Comparison of ENCODE assay signal across 25 cellular contexts in genomic region chr1:153366261-153366660, GRCh38. TPM values are rescaled to one million over a fixed set of nuclear protein-coding genes. Genes with fewer than 3 reads are reported as not detected.
"Had no signal": no experiment of that assay in that cellular context is flagged by ENCODE, and none has a peak within 500 bp of the region (broad histone marks: within the 10 kb centered on the region; RNA-seq: fewer than 3 reads in every experiment).

No MANE protein-coding gene starts in this region.

- H3K36me3 Mint-ChIP-seq: activated CD8-positive, alpha-beta memory T cell treated with anti-CD3 and anti-CD28 coated beads, Interleukin-2, amount 10 ng/mL, durations not matched to agents 7 days and 5 days; activated naive CD4-positive, alpha-beta T cell treated with anti-CD3 and anti-CD28 coated beads, Interleukin-2, amount 50 U/mL, for 24 hours; T-cell had no signal

- H3K4me3 Mint-ChIP-seq: activated CD8-positive, alpha-beta memory T cell treated with anti-CD3 and anti-CD28 coated beads, Interleukin-2, amount 10 ng/mL, durations not matched to agents 7 days and 5 days; activated naive CD4-positive, alpha-beta T cell treated with anti-CD3 and anti-CD28 coated beads, Interleukin-2, amount 50 U/mL, for 24 hours; activated T-cell treated with anti-CD3 and anti-CD28 coated beads, Interleukin-2, amount 50 U/mL, for 24 hours; activated T-helper 1 cell treated with anti-CD3 and anti-CD28 coated beads, Interleukin-12 subunit alpha, Interleukin-12 subunit beta, Interleukin-2, Interleukin-4 antibody, amounts not matched to agents 30 ng/mL and 10 ng/mL and 1 ng/mL, durations not matched to agents 14 hours and 24 hours and 36 hours; T-cell had no signal

- H3K27ac ChIP-seq: SK-N-MC had no signal

- H3K27me3 Mint-ChIP-seq: activated naive CD4-positive, alpha-beta T cell treated with anti-CD3 and anti-CD28 coated beads, Interleukin-2, amount 50 U/mL, for 24 hours had no signal

- H3K9me3 Mint-ChIP-seq: activated naive CD4-positive, alpha-beta T cell treated with anti-CD3 and anti-CD28 coated beads, Interleukin-2, amount 50 U/mL, for 24 hours; activated T-cell treated with anti-CD3 and anti-CD28 coated beads, Interleukin-2, amount 50 U/mL, for 24 hours; activated T-helper 1 cell treated with anti-CD3 and anti-CD28 coated beads, Interleukin-12 subunit alpha, Interleukin-12 subunit beta, Interleukin-2, Interleukin-4 antibody, amounts not matched to agents 30 ng/mL and 10 ng/mL and 1 ng/mL, durations not matched to agents 14 hours and 24 hours and 36 hours; T-cell had no signal

- H3K4me3 ChIP-seq: SK-N-MC had no signal

- H3K27ac Mint-ChIP-seq: activated CD8-positive, alpha-beta memory T cell treated with anti-CD3 and anti-CD28 coated beads, Interleukin-2, amount 10 ng/mL, durations not matched to agents 7 days and 5 days; activated naive CD4-positive, alpha-beta T cell treated with anti-CD3 and anti-CD28 coated beads, Interleukin-2, amount 50 U/mL, for 24 hours; activated T-cell treated with anti-CD3 and anti-CD28 coated beads, Interleukin-2, amount 50 U/mL, for 24 hours; activated T-helper 1 cell treated with anti-CD3 and anti-CD28 coated beads, Interleukin-12 subunit alpha, Interleukin-12 subunit beta, Interleukin-2, Interleukin-4 antibody, amounts not matched to agents 30 ng/mL and 10 ng/mL and 1 ng/mL, durations not matched to agents 14 hours and 24 hours and 36 hours; T-cell had no signal

- DNase-seq: activated CD4-positive, alpha-beta T cell treated with anti-CD3 and anti-CD28 coated beads for 48 hours; activated CD4-positive, alpha-beta T cell treated with anti-CD3 and anti-CD28 coated beads, Interleukin-2, amount 50 U/mL, for 48 hours; activated CD8-positive, alpha-beta memory T cell treated with anti-CD3 and anti-CD28 coated beads, Interleukin-2, amount 10 ng/mL, durations not matched to agents 7 days and 5 days; activated effector memory CD4-positive, alpha-beta T cell treated with Interleukin-2 at 50 U/mL for 16 hours; activated naive CD4-positive, alpha-beta T cell; activated T-cell treated with anti-CD3 and anti-CD28 coated beads, Interleukin-2, amount 50 U/mL, for 24 hours; aorta; Karpas-422; MM.1S; NCI-H1105; NCI-H1436; NCI-H187 treated with DMSO at 0.1 percent for 48 hours; NCI-H2081 treated with DMSO at 0.1 percent for 48 hours; NCI-H446; NCI-H524; RPMI8226; T-cell had no signal

- H3K4me1 Mint-ChIP-seq: activated CD8-positive, alpha-beta memory T cell treated with anti-CD3 and anti-CD28 coated beads, Interleukin-2, amount 10 ng/mL, durations not matched to agents 7 days and 5 days; activated naive CD4-positive, alpha-beta T cell treated with anti-CD3 and anti-CD28 coated beads, Interleukin-2, amount 50 U/mL, for 24 hours; T-cell had no signal

- ATAC-seq: activated CD4-positive, CD25-positive, alpha-beta regulatory T cell treated with anti-CD3 and anti-CD28 coated beads, Interleukin-2, amount 50 U/mL, for 24 hours; activated CD8-positive, alpha-beta memory T cell treated with anti-CD3 and anti-CD28 coated beads, Interleukin-2, amount 10 ng/mL, durations not matched to agents 7 days and 5 days; Panc1; Right ventricle myocardium inferior; T-cell had no signal

RNA-seq across cellular contexts. Expression of gene S100A9, which starts 8.6 kb away (rescaled TPM):
- total RNA-seq: activated CD8-positive, alpha-beta memory T cell treated with anti-CD3 and anti-CD28 coated beads, Interleukin-2, amount 10 ng/mL, durations not matched to agents 7 days and 5 days; activated T-helper 1 cell treated with anti-CD3 and anti-CD28 coated beads, Interleukin-12 subunit alpha, Interleukin-12 subunit beta, Interleukin-2, Interleukin-4 antibody, amounts not matched to agents 30 ng/mL and 10 ng/mL and 1 ng/mL, durations not matched to agents 14 hours and 24 hours and 36 hours; T-helper 2 cell treated with Interferon-gamma antibody and Interleukin-4, amounts not matched to agents 100 ng/mL and 5 ng/mL, for 36 hours had no signal

RNA-seq across cellular contexts. Expression of gene S100A12, which starts 9.2 kb away (rescaled TPM):
- total RNA-seq: activated CD8-positive, alpha-beta memory T cell treated with anti-CD3 and anti-CD28 coated beads, Interleukin-2, amount 10 ng/mL, durations not matched to agents 7 days and 5 days; activated T-helper 1 cell treated with anti-CD3 and anti-CD28 coated beads, Interleukin-12 subunit alpha, Interleukin-12 subunit beta, Interleukin-2, Interleukin-4 antibody, amounts not matched to agents 30 ng/mL and 10 ng/mL and 1 ng/mL, durations not matched to agents 14 hours and 24 hours and 36 hours; bronchial epithelial cell; T-helper 2 cell treated with Interferon-gamma antibody and Interleukin-4, amounts not matched to agents 100 ng/mL and 5 ng/mL, for 36 hours had no signal

RNA-seq across cellular contexts. Expression of gene PGLYRP4, which starts 17.6 kb away (rescaled TPM):
- total RNA-seq: activated CD8-positive, alpha-beta memory T cell treated with anti-CD3 and anti-CD28 coated beads, Interleukin-2, amount 10 ng/mL, durations not matched to agents 7 days and 5 days; activated T-helper 1 cell treated with anti-CD3 and anti-CD28 coated beads, Interleukin-12 subunit alpha, Interleukin-12 subunit beta, Interleukin-2, Interleukin-4 antibody, amounts not matched to agents 30 ng/mL and 10 ng/mL and 1 ng/mL, durations not matched to agents 14 hours and 24 hours and 36 hours; aorta; bronchial epithelial cell; Right ventricle myocardium inferior; T-cell; T-helper 2 cell treated with Interferon-gamma antibody and Interleukin-4, amounts not matched to agents 100 ng/mL and 5 ng/mL, for 36 hours had no signal
- polyA plus RNA-seq: aorta had no signal

RNA-seq across cellular contexts. Expression of gene S100A8, which starts 24.6 kb away (rescaled TPM):
- total RNA-seq: activated CD8-positive, alpha-beta memory T cell treated with anti-CD3 and anti-CD28 coated beads, Interleukin-2, amount 10 ng/mL, durations not matched to agents 7 days and 5 days; activated T-helper 1 cell treated with anti-CD3 and anti-CD28 coated beads, Interleukin-12 subunit alpha, Interleukin-12 subunit beta, Interleukin-2, Interleukin-4 antibody, amounts not matched to agents 30 ng/mL and 10 ng/mL and 1 ng/mL, durations not matched to agents 14 hours and 24 hours and 36 hours; T-helper 2 cell treated with Interferon-gamma antibody and Interleukin-4, amounts not matched to agents 100 ng/mL and 5 ng/mL, for 36 hours had no signal

RNA-seq across cellular contexts. Expression of gene S100A7A, which starts 50.1 kb away (rescaled TPM):
- total RNA-seq: activated CD8-positive, alpha-beta memory T cell treated with anti-CD3 and anti-CD28 coated beads, Interleukin-2, amount 10 ng/mL, durations not matched to agents 7 days and 5 days; activated T-helper 1 cell treated with anti-CD3 and anti-CD28 coated beads, Interleukin-12 subunit alpha, Interleukin-12 subunit beta, Interleukin-2, Interleukin-4 antibody, amounts not matched to agents 30 ng/mL and 10 ng/mL and 1 ng/mL, durations not matched to agents 14 hours and 24 hours and 36 hours; aorta; bronchial epithelial cell; Right ventricle myocardium inferior; T-cell; T-helper 2 cell treated with Interferon-gamma antibody and Interleukin-4, amounts not matched to agents 100 ng/mL and 5 ng/mL, for 36 hours had no signal
- polyA plus RNA-seq: aorta had no signal
